ENCODE assay signal across 9 cellular contexts in the genomic region with DNA sequence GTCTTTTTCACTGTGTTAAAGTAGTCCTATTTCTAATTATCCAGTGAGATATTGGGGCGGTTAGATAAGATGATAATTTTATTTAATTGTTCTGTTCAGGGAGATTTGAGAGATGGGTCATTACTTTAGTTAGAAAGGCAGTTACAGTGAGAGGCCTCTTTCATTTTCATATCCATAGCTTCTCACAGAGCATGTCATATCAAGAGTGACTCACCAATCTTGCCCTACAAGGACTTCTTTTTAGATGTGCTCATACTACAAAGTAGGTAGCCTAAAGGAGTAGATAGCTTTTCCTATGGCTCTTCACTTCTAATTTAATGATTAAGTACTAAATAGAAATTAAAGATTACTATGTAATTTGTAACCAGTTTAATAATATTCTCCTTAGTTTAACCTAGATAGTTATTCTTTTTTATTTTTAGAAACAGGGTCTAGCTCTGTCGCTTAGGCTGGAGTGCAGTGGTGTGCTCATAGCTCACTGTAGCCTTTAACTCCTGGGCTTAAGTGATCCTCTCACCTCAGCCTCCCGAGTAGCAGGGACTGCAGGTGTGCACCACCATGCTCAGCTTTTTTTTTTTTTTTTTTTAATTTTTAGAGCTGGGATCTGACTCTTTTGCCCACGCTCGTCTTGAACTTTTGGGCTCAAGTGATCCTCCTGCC.
DNase-seq lines count a peak whose midpoint lies in the region; ATAC-seq, FAIRE-seq and TF ChIP-seq lines count a peak whose summit lies in the region.
"Had no signal": no experiment of that assay in that cellular context is flagged by ENCODE, and none has a peak within 500 bp of the region (broad histone marks: within the 10 kb centered on the region; RNA-seq: fewer than 3 reads in every experiment).

No MANE protein-coding gene starts in this region.

- no peaks in the 10 kb centered on the region for H3K27me3 ChIP-seq in aorta (ENCODE audit: control insufficient read depth in 1 of 2, insufficient read depth in 2 of 2, low read length in 1 of 2)

- no peak overlapping the region for H3K4me3 Mint-ChIP-seq in chondrocyte (ENCODE audit: unreplicated experiment)

- TF ChIP-seq CTCF in D721Med (IDR thresholded peaks at IDR 0.05; ENCODE audit: insufficient read depth, missing control alignments) (no peak), chondrocyte (IDR thresholded peaks at IDR 0.05) (no peak)

- H3K27me3 Mint-ChIP-seq in chondrocyte (ENCODE audit: low read depth): no peaks in the 10 kb centered on the region

- intact Hi-C loops in aorta (cut with DNase I): no loop called here

- no peaks in the 10 kb centered on the region for H3K9me3 ChIP-seq in aorta (ENCODE audit: control insufficient read depth, low read length)

- ATAC-seq in GM18909 (IDR thresholded peaks at IDR 0.05; ENCODE audit: poor library complexity, unreplicated experiment) (peak; percentile 99), HG02642 (IDR thresholded peaks at IDR 0.05; ENCODE audit: poor library complexity, unreplicated experiment) (peak; percentile 97), aorta (ENCODE audit: low FRiP score) (no peak)

- peaks cover 0 to 4% of the 10 kb centered on the region in 2 donors for H3K4me1 ChIP-seq in aorta (ENCODE audit: control insufficient read depth in 1 of 2, insufficient read depth in 2 of 2, low read length in 2 of 2)
- H3K4me1 ChIP-seq: parathyroid adenoma had no signal

- 95 to 96% methylated on average over 5 of the region's 5 CpGs for WGBS in aorta, 2 donors

- peak; percentile 39 for DNase-seq in NOMO-1 treated with DMSO at 0.1 percent for 48 hours (lab: John Stamatoyannopoulos, UW; ENCODE audit: unreplicated experiment)
- peak; percentile 35 for DNase-seq in non-pigmented ciliary epithelial cell (ENCODE audit: low read depth)
- no peak for DNase-seq in D721Med (ENCODE audit: insufficient read length, low spot score)
- DNase-seq in chondrocyte (ENCODE audit: low spot score): no peak
- no peak for DNase-seq in aorta
- DNase-seq: NCI-H1048 had no signal

- no peak overlapping the region for H3K27ac Mint-ChIP-seq in chondrocyte (ENCODE audit: unreplicated experiment)

- H3K4me1 Mint-ChIP-seq in chondrocyte (ENCODE audit: low read depth): peaks cover 21% of the 10 kb centered on the region

- H3K4me3 ChIP-seq in aorta (ENCODE audit: low read length in 2 of 2): no peak overlapping the region

- no peak for FAIRE-seq in D721Med (lab: Jason Lieb, UNC)

- peaks cover 6% of the 10 kb centered on the region for H3K9me3 Mint-ChIP-seq in chondrocyte (ENCODE audit: low read depth)

- H3K36me3 Mint-ChIP-seq in chondrocyte (ENCODE audit: low read depth): peaks cover 3% of the 10 kb centered on the region

- no peak overlapping the region for H3K27ac ChIP-seq in aorta (ENCODE audit: low read depth in 1 of 2, low read length in 2 of 2)
- H3K27ac ChIP-seq: parathyroid adenoma had no signal

- H3K36me3 ChIP-seq in aorta (ENCODE audit: control insufficient read depth in 1 of 2, insufficient read depth in 2 of 2, low read length in 1 of 2): no peaks in the 10 kb centered on the region

Comparison
In these comparisons a context has a peak if more than half of its experiments do, and no peak if none do; other contexts are left out.
1. DNase-seq: peak in NOMO-1 treated with DMSO at 0.1 percent for 48 hours (single experiment) and non-pigmented ciliary epithelial cell (single experiment); none in D721Med (single experiment), chondrocyte (single experiment) and aorta (0 of 2).